Comparison of ENCODE assay signal across 8 cellular contexts in the genomic region with DNA sequence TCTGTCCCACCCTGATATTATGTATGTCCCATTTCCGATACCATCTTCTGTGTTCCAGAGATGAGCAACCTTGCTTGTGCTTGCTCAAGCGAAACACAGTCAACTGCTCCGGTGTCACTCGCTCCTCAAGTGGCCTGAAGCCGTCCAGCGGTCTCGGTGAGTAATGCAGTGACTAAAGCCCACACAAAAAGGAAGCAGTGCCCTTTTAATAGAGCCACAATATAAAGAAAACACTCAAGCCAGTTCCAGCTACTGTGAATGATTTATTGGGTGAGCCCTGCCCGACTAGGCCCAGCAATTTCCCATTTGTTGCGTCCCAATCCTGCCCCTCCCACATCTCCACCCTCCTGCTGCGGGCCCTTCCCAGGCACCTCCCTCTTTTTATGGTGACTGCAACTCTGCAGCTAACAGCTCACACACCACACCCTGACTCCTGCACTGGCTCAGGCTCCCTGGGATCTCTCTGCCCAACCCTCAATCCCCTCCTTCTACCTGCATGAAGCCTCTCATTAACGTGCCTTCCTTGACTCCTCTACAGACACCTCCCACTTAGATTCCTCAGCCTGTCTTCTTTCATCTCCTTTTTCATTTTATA. TPM values are rescaled to one million over a fixed set of nuclear protein-coding genes. Genes with fewer than 3 reads are reported as not detected.
DNase-seq lines count a peak whose midpoint lies in the region; ATAC-seq, FAIRE-seq and TF ChIP-seq lines count a peak whose summit lies in the region.

No MANE protein-coding gene starts in this region.

- H3K27me3 ChIP-seq in Caco-2 (replicated peaks; ENCODE audit: control insufficient read depth, insufficient read depth, low read length): no peaks in the 10 kb centered on the region
- H3K27me3 ChIP-seq in small intestine (ENCODE audit: control insufficient read depth in 2 of 2, insufficient read depth in 2 of 2, low read length in 2 of 2): no peaks in the 10 kb centered on the region

- no peaks in the 10 kb centered on the region for H3K27me3 Mint-ChIP-seq in Caco-2 (ENCODE audit: insufficient read depth, unreplicated experiment)

- peaks cover 50% of the 10 kb centered on the region for H3K4me1 Mint-ChIP-seq in Caco-2 (ENCODE audit: low read depth, unreplicated experiment)

- FAIRE-seq in small intestine (lab: Jason Lieb, UNC): peak; percentile 33

- DNase-seq in Caco-2 (peak; percentile 75 to 87), RPMI8226 (peak; percentile 9), Right ventricle myocardium superior (peak; percentile 69), small intestine (peak; percentile 99), substantia nigra (lab: John Stamatoyannopoulos, UW) (no peak), GM03348 (ENCODE audit: low spot score) (no peak)

- H3K27ac ChIP-seq in small intestine (ENCODE audit: low read depth in 1 of 2, low read length in 1 of 2) (peak overlapping the region; percentile 54 to 77), substantia nigra (ENCODE audit: low read depth, low read length, poor library complexity, severe bottlenecking) (no peak overlapping the region)

- TF ChIP-seq CTCF in Caco-2 (IDR thresholded peaks at IDR 0.05; ENCODE audit: insufficient read depth in 1 of 2, low read depth in 1 of 2, low read length in 1 of 2, severe bottlenecking in 1 of 2, unreplicated experiment in 1 of 2): peak in 1 of 2 experiments; percentile 24

- H3K9me3 ChIP-seq in Caco-2 (no peaks in the 10 kb centered on the region), small intestine (ENCODE audit: control insufficient read depth, low read depth) (no peaks in the 10 kb centered on the region)

- peak overlapping the region; percentile 84 for H3K27ac Mint-ChIP-seq in Caco-2 (ENCODE audit: unreplicated experiment)

- intact Hi-C loops in Caco-2 (cut with micrococcal nuclease; ENCODE audit: unreplicated experiment) (loop anchor here (1.0 to 10.0 kb wide), 7 partner anchors 18 to 305 kb away; no protein-coding TSS in a partner anchor), Right ventricle myocardium superior (cut with DNase I) (no loop called here)

- BruUV-seq in Caco-2 (replicated peaks; lab: Mats Ljungman, UMichigan): no TSS peak

- H3K36me3 ChIP-seq in Caco-2 (ENCODE audit: control insufficient read depth, insufficient read depth, low read length) (no peaks in the 10 kb centered on the region), small intestine (ENCODE audit: control insufficient read depth in 2 of 2, insufficient read depth in 2 of 2, low read length in 2 of 2) (no peaks in the 10 kb centered on the region)

- CTCF ChIA-PET in Caco-2 (lab: Charles Lee): interaction anchor here (1.3 kb wide), 1 partner anchor 35 kb away, joined by 4 read pairs; no protein-coding TSS in a partner anchor

- H3K4me3 Mint-ChIP-seq in Caco-2 (ENCODE audit: unreplicated experiment): peak overlapping the region; percentile 69

- WGBS in small intestine, 3 donors: 7 to 19% (median 12%) methylated on average over 11 of the region's 11 CpGs

- ATAC-seq in GM19452 (IDR thresholded peaks at IDR 0.05; ENCODE audit: unreplicated experiment) (peak; percentile 93), HG03354 (IDR thresholded peaks at IDR 0.05; ENCODE audit: poor library complexity, severe bottlenecking, unreplicated experiment) (peak; percentile 98), Right ventricle myocardium superior (ENCODE audit: poor library complexity) (peak; percentile 78)

- H3K36me3 Mint-ChIP-seq in Caco-2 (ENCODE audit: insufficient read depth, unreplicated experiment): no peaks in the 10 kb centered on the region

- H3K4me3 ChIP-seq in Caco-2 (ENCODE audit: low read depth, low read length) (peak overlapping the region; percentile 7; the same call in 1 of the 2 replicates), small intestine (ENCODE audit: low read depth in 1 of 2, low read length in 2 of 2) (no peak overlapping the region)

- POLR2A ChIA-PET in Caco-2 (lab: Charles Lee): no interaction called here

- peaks cover 17% of the 10 kb centered on the region for H3K4me1 ChIP-seq in Caco-2
- H3K4me1 ChIP-seq in small intestine (ENCODE audit: control insufficient read depth in 2 of 2, insufficient read depth in 1 of 2, low read depth in 1 of 2, low read length in 1 of 2): peaks cover 0 to 7% of the 10 kb centered on the region in 2 donors

- H3K9me3 Mint-ChIP-seq in Caco-2 (ENCODE audit: unreplicated experiment): peaks cover 8% of the 10 kb centered on the region

RNA-seq across cellular contexts. Expression of gene DSC1, which starts 44.2 kb away (rescaled TPM):
- 0.11 TPM in 1 of 2 replicates, not detected in the other for total RNA-seq in Caco-2 (2022)
- 4.6 TPM for total RNA-seq in Right ventricle myocardium superior
- not detected for polyA plus RNA-seq in small intestine

Comparison
In these comparisons a context has a peak if more than half of its experiments do, and no peak if none do; other contexts are left out.
1. DNase-seq: peak in Caco-2 (2 of 2), RPMI8226 (single experiment), Right ventricle myocardium superior (single experiment) and small intestine (single experiment); none in substantia nigra (0 of 49) and GM03348 (single experiment).
2. Peak in every context shown above with its lines, with median percentiles within 50 percentile points of each other: ATAC-seq.